In the genomic region with DNA sequence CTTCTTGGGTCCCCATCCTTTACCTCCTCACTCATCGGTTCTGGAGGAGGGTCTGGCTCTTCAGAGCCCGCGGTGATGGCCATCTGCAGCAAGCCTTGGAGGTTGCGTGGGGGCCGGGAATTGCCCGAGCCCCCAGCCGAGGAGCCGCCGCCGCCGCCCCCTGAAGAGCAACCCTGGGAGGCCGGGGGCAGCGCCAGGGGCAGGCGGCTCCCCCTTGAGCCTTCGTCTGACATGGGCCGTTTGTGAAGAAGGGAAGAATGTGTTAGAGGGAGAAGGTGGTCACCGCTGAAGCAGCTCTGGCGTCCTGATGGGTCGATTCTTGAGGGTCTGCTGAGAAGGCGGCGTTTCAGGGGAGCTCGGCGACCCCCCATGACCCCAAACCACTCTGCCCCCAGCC, we compare ENCODE assay signal across 8 cellular contexts. TPM values are rescaled to one million over a fixed set of nuclear protein-coding genes. Genes with fewer than 3 reads are reported as not detected.
A peak's percentile ranks its signal among the peaks of the same experiment; 100 is the strongest.
DNase-seq lines count a peak whose midpoint lies in the region; ATAC-seq and TF ChIP-seq lines count a peak whose summit lies in the region.

No MANE protein-coding gene starts in this region.

- peak overlapping the region; percentile 97 for H3K27ac Mint-ChIP-seq in activated CD4-positive, alpha-beta memory T cell treated with anti-CD3 and anti-CD28 coated beads, Interleukin-2, amount 10 ng/mL, durations not matched to agents 7 days and 5 days

- no peaks in the 10 kb centered on the region for H3K9me3 Mint-ChIP-seq in activated CD4-positive, alpha-beta memory T cell treated with anti-CD3 and anti-CD28 coated beads, Interleukin-2, amount 10 ng/mL, durations not matched to agents 7 days and 5 days

- H3K27ac ChIP-seq in hepatocyte (peak overlapping the region; percentile 76), skin epidermis (peak overlapping the region in 19 of 21 experiments; percentile 13 to 84 (median 70))

- in situ Hi-C loops in HAP-1 (cut with MboI; ENCODE audit: low sequenced_read_pairs), result no loop called here

- H3K9me2 ChIP-seq in hepatocyte (replicated peaks; ENCODE audit: insufficient read depth), result no peaks in the 10 kb centered on the region

- 4% methylated on average over 17 of the region's 23 CpGs for WGBS in hepatocyte (ENCODE audit: low lambda C conversion rate, missing lambda C conversion rate)

- H3K79me2 ChIP-seq in hepatocyte, result peaks cover 16% of the 10 kb centered on the region

- H3K27me3 Mint-ChIP-seq in activated CD4-positive, alpha-beta memory T cell treated with anti-CD3 and anti-CD28 coated beads, Interleukin-2, amount 10 ng/mL, durations not matched to agents 7 days and 5 days, result peaks cover 8% of the 10 kb centered on the region

- ATAC-seq in HG02642 (IDR thresholded peaks at IDR 0.05; ENCODE audit: poor library complexity, unreplicated experiment) (no peak), HG02571 (IDR thresholded peaks at IDR 0.05; ENCODE audit: unreplicated experiment) (no peak)

- H3K36me3 ChIP-seq in HAP-1 (replicated peaks) (peaks cover 5% of the 10 kb centered on the region; the same call in 1 of the 2 replicates), hepatocyte (replicated peaks; ENCODE audit: insufficient read depth, low read depth) (no peaks in the 10 kb centered on the region)

- no peak for TF ChIP-seq CTCF in hepatocyte (IDR thresholded peaks at IDR 0.05; ENCODE audit: poor library complexity)

- peak overlapping the region; percentile 100 for H3K4me3 Mint-ChIP-seq in activated CD4-positive, alpha-beta memory T cell treated with anti-CD3 and anti-CD28 coated beads, Interleukin-2, amount 10 ng/mL, durations not matched to agents 7 days and 5 days

- peak overlapping the region; percentile 31 for H2AFZ ChIP-seq in hepatocyte

- POLR2A ChIA-PET in activated CD4-positive, alpha-beta memory T cell treated with anti-CD3 and anti-CD28 coated beads, Interleukin-2, amount 10 ng/mL, durations not matched to agents 7 days and 5 days (lab: Charles Lee), result interaction anchor here (1.0 to 6.9 kb wide), 8 partner anchors 20 to 320 kb away, joined by 3 to 96 read pairs (median 12); a partner anchor contains a TSS

- peak overlapping the region; percentile 89 for H3K4me2 ChIP-seq in hepatocyte

- H4K20me1 ChIP-seq in hepatocyte (ENCODE audit: insufficient read depth, poor library complexity, severe bottlenecking), result no peaks in the 10 kb centered on the region

- CTCF ChIA-PET in activated CD4-positive, alpha-beta memory T cell treated with anti-CD3 and anti-CD28 coated beads, Interleukin-2, amount 10 ng/mL, durations not matched to agents 7 days and 5 days (lab: Charles Lee), result interaction anchor here (0.9 to 2.9 kb wide), 3 partner anchors 12 to 225 kb away, joined by 3 to 18 read pairs (median 4); no protein-coding TSS in a partner anchor

- peaks cover 58% of the 10 kb centered on the region for H3K4me1 Mint-ChIP-seq in activated CD4-positive, alpha-beta memory T cell treated with anti-CD3 and anti-CD28 coated beads, Interleukin-2, amount 10 ng/mL, durations not matched to agents 7 days and 5 days

- H3K4me1 ChIP-seq in HAP-1 (peaks cover 4% of the 10 kb centered on the region), hepatocyte (ENCODE audit: insufficient read depth) (peaks cover 13% of the 10 kb centered on the region)

- H3K36me3 Mint-ChIP-seq in activated CD4-positive, alpha-beta memory T cell treated with anti-CD3 and anti-CD28 coated beads, Interleukin-2, amount 10 ng/mL, durations not matched to agents 7 days and 5 days (ENCODE audit: low read depth), result peaks cover 16% of the 10 kb centered on the region

- peak overlapping the region; percentile 85 for H3K4me3 ChIP-seq in HAP-1
- H3K4me3 ChIP-seq in hepatocyte, result peak overlapping the region; percentile 66
- H3K4me3 ChIP-seq in skin epidermis, result peak overlapping the region; percentile 60 to 91 (median 71)

- H3K27me3 ChIP-seq in HAP-1 (ENCODE audit: low read depth) (no peaks in the 10 kb centered on the region), hepatocyte (no peaks in the 10 kb centered on the region)

- H3K9me3 ChIP-seq in HAP-1, result no peaks in the 10 kb centered on the region
- H3K9me3 ChIP-seq in hepatocyte (ENCODE audit: low read depth), result no peaks in the 10 kb centered on the region

- DNase-seq in HAP-1 (ENCODE audit: low spot score in 2 of 2), result no peak
- DNase-seq in activated CD4-positive, alpha-beta memory T cell treated with anti-CD3 and anti-CD28 coated beads, Interleukin-2, amount 10 ng/mL, durations not matched to agents 7 days and 5 days, result no peak
- DNase-seq in hepatocyte (ENCODE audit: low spot score), result no peak
- DNase-seq in NCI-H1436 treated with DMSO at 0.1 percent for 48 hours (lab: John Stamatoyannopoulos, UW), result no peak
- DNase-seq in DMS79 treated with DMSO at 0.1 percent for 48 hours (lab: John Stamatoyannopoulos, UW), result no peak

RNA-seq across cellular contexts. Expression of a gene that starts 0.5 kb away (rescaled TPM):
- total RNA-seq in activated CD4-positive, alpha-beta memory T cell treated with anti-CD3 and anti-CD28 coated beads, Interleukin-2, amount 10 ng/mL, durations not matched to agents 7 days and 5 days, result 10 to 100 TPM; 28.9 to 29.0 TPM
- 31.5 and 33.9 TPM in 2 replicates for total RNA-seq in hepatocyte
- polyA plus RNA-seq in hepatocyte, result 52.2 and 54.5 TPM in 2 replicates

RNA-seq across cellular contexts. Expression of a gene that starts 4.4 kb away (rescaled TPM):
- total RNA-seq in activated CD4-positive, alpha-beta memory T cell treated with anti-CD3 and anti-CD28 coated beads, Interleukin-2, amount 10 ng/mL, durations not matched to agents 7 days and 5 days, result 1 to 10 TPM; 5.6 to 5.7 TPM
- 3.3 and 13.2 TPM in 2 replicates for total RNA-seq in hepatocyte
- 2.4 and 2.7 TPM in 2 replicates for polyA plus RNA-seq in hepatocyte

RNA-seq across cellular contexts. Expression of a gene that starts 20.6 kb away (rescaled TPM):
- total RNA-seq in activated CD4-positive, alpha-beta memory T cell treated with anti-CD3 and anti-CD28 coated beads, Interleukin-2, amount 10 ng/mL, durations not matched to agents 7 days and 5 days, result 100 to 1,000 TPM; 213 to 229 TPM
- total RNA-seq in hepatocyte, result 37.1 and 39.5 TPM in 2 replicates
- polyA plus RNA-seq in hepatocyte, result 76.0 and 79.3 TPM in 2 replicates

RNA-seq across cellular contexts. Expression of a gene that starts 45.8 kb away (rescaled TPM):
- 1 to 10 TPM; 1.0 to 2.0 TPM for total RNA-seq in activated CD4-positive, alpha-beta memory T cell treated with anti-CD3 and anti-CD28 coated beads, Interleukin-2, amount 10 ng/mL, durations not matched to agents 7 days and 5 days
- total RNA-seq in hepatocyte, result 10.6 and 25.4 TPM in 2 replicates
- 8.1 and 9.2 TPM in 2 replicates for polyA plus RNA-seq in hepatocyte

RNA-seq across cellular contexts. Expression of a gene that starts 50.8 kb away (rescaled TPM):
- 10 to 100 TPM; 10.3 to 12.4 TPM for total RNA-seq in activated CD4-positive, alpha-beta memory T cell treated with anti-CD3 and anti-CD28 coated beads, Interleukin-2, amount 10 ng/mL, durations not matched to agents 7 days and 5 days
- total RNA-seq in hepatocyte, result 18.6 and 21.1 TPM in 2 replicates
- polyA plus RNA-seq in hepatocyte, result 48.6 and 62.3 TPM in 2 replicates
